8 cellular contexts compared by ENCODE assay signal in genomic region chr4:3075652-3075981, GRCh38. TPM values are rescaled to one million over a fixed set of nuclear protein-coding genes. Genes with fewer than 3 reads are reported as not detected.
A peak's percentile ranks its signal among the peaks of the same experiment; 100 is the strongest.
DNase-seq lines count a peak whose midpoint lies in the region; ATAC-seq, FAIRE-seq and TF ChIP-seq lines count a peak whose summit lies in the region.

No MANE protein-coding gene starts in this region.

- H3K4me1 ChIP-seq in esophagus muscularis mucosa: peaks cover 23 to 55% (median 39%) of the 10 kb centered on the region in 4 donors
- no peaks in the 10 kb centered on the region for H3K4me1 ChIP-seq in prostate gland (replicated peaks)

- H3K27me3 ChIP-seq in GM06990 (replicated peaks; ENCODE audit: control insufficient read depth, insufficient read depth, low read length) (no peaks in the 10 kb centered on the region), esophagus muscularis mucosa (peaks cover 0 to 4% (median 0%) of the 10 kb centered on the region in 4 donors), prostate gland (replicated peaks; ENCODE audit: insufficient read depth) (no peaks in the 10 kb centered on the region)

- H3K36me3 ChIP-seq in GM06990 (ENCODE audit: control insufficient read depth, insufficient read depth, low read length) (no peaks in the 10 kb centered on the region), esophagus muscularis mucosa (no peaks in the 10 kb centered on the region), prostate gland (no peaks in the 10 kb centered on the region)

- DNase-seq in GM06990 (ENCODE audit: extremely low read depth, insufficient read length) (no peak), RCC 7860 (ENCODE audit: low spot score) (peak; percentile 35), esophagus muscularis mucosa (ENCODE audit: extremely low spot score) (no peak), prostate gland (ENCODE audit: low spot score) (no peak), lower leg skin (ENCODE audit: low spot score in 2 of 2) (no peak), mucosa of gallbladder (ENCODE audit: low spot score) (no peak), T1000 (lab: John Stamatoyannopoulos, UW) (no peak)

- H3K9me3 ChIP-seq in esophagus muscularis mucosa: no peaks in the 10 kb centered on the region
- no peaks in the 10 kb centered on the region for H3K9me3 ChIP-seq in prostate gland

- TF ChIP-seq CTCF in GM06990 (IDR thresholded peaks at IDR 0.05; ENCODE audit: insufficient read depth, low read length, poor library complexity, severe bottlenecking) (no peak), esophagus muscularis mucosa (IDR thresholded peaks at IDR 0.05) (no peak), prostate gland (IDR thresholded peaks at IDR 0.05) (no peak), lower leg skin (IDR thresholded peaks at IDR 0.05) (no peak)

- intact Hi-C loops in esophagus muscularis mucosa (cut with DNase I): no loop called here
- intact Hi-C loops in prostate gland (cut with DNase I): no loop called here
- intact Hi-C loops in lower leg skin (cut with DNase I; ENCODE audit: low total_unique reads): no loop called here

- no peak for ATAC-seq in GM18867 (IDR thresholded peaks at IDR 0.05; ENCODE audit: unreplicated experiment)

- peak overlapping the region; percentile 86 to 92 (median 90) for H3K27ac ChIP-seq in esophagus muscularis mucosa (replicated peaks in 1 of 4)
- peak overlapping the region; percentile 87 to 92 for H3K27ac ChIP-seq in prostate gland

- no peak for TF ChIP-seq EP300 in esophagus muscularis mucosa (IDR thresholded peaks at IDR 0.05)

- no peak for FAIRE-seq in RCC 7860 (lab: Jason Lieb, UNC)

- H3K4me3 ChIP-seq in GM06990 (replicated peaks; ENCODE audit: low read depth, low read length) (peak overlapping the region; percentile 96), esophagus muscularis mucosa (peak overlapping the region; percentile 70 to 90 (median 83)), prostate gland (peak overlapping the region; percentile 59 to 91), lower leg skin (ENCODE audit: low read depth, poor library complexity, severe bottlenecking) (no peak overlapping the region)

- no peak for TF ChIP-seq POLR2A in esophagus muscularis mucosa (IDR thresholded peaks at IDR 0.05; ENCODE audit: low read depth)
- no peak for TF ChIP-seq POLR2A in prostate gland (IDR thresholded peaks at IDR 0.05)
- TF ChIP-seq POLR2A in lower leg skin (IDR thresholded peaks at IDR 0.05): no peak

- 1% methylated on average over 6 of the region's 8 CpGs for WGBS in esophagus muscularis mucosa
- WGBS in prostate gland: 1% methylated on average over 8 of the region's 8 CpGs
- WGBS in lower leg skin, 2 donors: 0 to 1% methylated on average over 6 to 7 of the region's 8 CpGs

RNA-seq across cellular contexts. Expression of gene HTT, which starts 1.1 kb away (rescaled TPM):
- total RNA-seq in esophagus muscularis mucosa (10 to 100 TPM; 30.2 to 65.7 (median 49.3) TPM), prostate gland (10 to 100 TPM; 37.8 to 97.8 TPM), lower leg skin (100 to 1,000 TPM in 1 of 4 donors, 10 to 100 TPM in 3; 28.9 to 141 (median 42.0) TPM), mucosa of gallbladder (51.6 TPM)

RNA-seq across cellular contexts. Expression of gene HTT-AS, which starts 1.3 kb away (rescaled TPM):
- total RNA-seq in esophagus muscularis mucosa: not detected
- not detected for total RNA-seq in prostate gland
- not detected for total RNA-seq in lower leg skin
- total RNA-seq in mucosa of gallbladder: not detected
